Comparison of ENCODE assay signal across 28 cellular contexts in the genomic region with DNA sequence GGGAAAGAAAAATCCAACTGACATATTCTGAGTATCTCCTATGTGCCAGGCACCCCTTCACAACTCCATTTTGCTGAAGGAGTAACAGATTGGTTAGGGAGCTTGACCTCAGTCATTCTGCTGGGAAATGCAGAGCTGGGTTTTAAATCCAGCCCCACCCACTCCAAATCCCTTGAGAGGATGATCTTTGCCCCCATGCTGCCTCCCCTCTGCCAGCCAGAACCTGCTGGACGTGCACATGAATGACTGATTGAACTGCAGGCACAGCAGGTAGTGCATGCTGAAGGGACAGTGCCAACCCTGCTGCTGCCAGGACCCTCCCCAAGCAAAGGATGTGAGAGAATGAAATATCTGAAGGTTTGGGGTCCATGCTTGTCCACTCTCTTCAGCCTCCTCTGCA.
"Had no signal": no experiment of that assay in that cellular context is flagged by ENCODE, and none has a peak within 500 bp of the region (broad histone marks: within the 10 kb centered on the region; RNA-seq: fewer than 3 reads in every experiment).

No MANE protein-coding gene starts in this region.

- ATAC-seq: mucosa of descending colon; naive thymus-derived CD8-positive, alpha-beta T cell; sciatic nerve; stimulated activated effector memory CD8-positive, alpha-beta T cell treated with anti-CD3 and anti-CD28 coated beads, Interleukin-12 subunit alpha, Interleukin-12 subunit beta, amount 100 ng/mL, for 72 hours; upper lobe of right lung had no signal

- H3K4me1 Mint-ChIP-seq: immature natural killer cell; stimulated activated effector memory CD8-positive, alpha-beta T cell treated with anti-CD3 and anti-CD28 coated beads, Interleukin-12 subunit alpha, Interleukin-12 subunit beta, amount 100 ng/mL, for 72 hours had no signal

- FAIRE-seq: islet of Langerhans, kidney, urothelium cell line had no signal

- DNase-seq: hypothalamus; immature natural killer cell; kidney; left ventricle myocardium inferior; mesendoderm; midbrain; mucosa of descending colon; naive thymus-derived CD8-positive, alpha-beta T cell; ovary; spleen; stimulated activated CD4-positive, alpha-beta T cell treated with anti-CD3 and anti-CD28 coated beads, Interleukin-4, amount 100 ng/mL, for 24 hours; stimulated activated naive CD4-positive, alpha-beta T cell; tibial artery; trophoblast cell; upper lobe of right lung had no signal

- H3K9me3 Mint-ChIP-seq: immature natural killer cell; neural crest cell; stimulated activated effector memory CD8-positive, alpha-beta T cell treated with anti-CD3 and anti-CD28 coated beads, Interleukin-12 subunit alpha, Interleukin-12 subunit beta, amount 100 ng/mL, for 72 hours; stimulated activated naive CD8-positive, alpha-beta T cell treated with anti-CD3 and anti-CD28 coated beads, Interleukin-15, Interleukin-2, amounts not matched to agents 100 ng/mL and 50 ng/mL, for 24 hours had no signal

- H3K4me3 Mint-ChIP-seq: immature natural killer cell; naive thymus-derived CD8-positive, alpha-beta T cell; nephron; neural crest cell; stimulated activated effector memory CD8-positive, alpha-beta T cell treated with anti-CD3 and anti-CD28 coated beads, Interleukin-12 subunit alpha, Interleukin-12 subunit beta, amount 100 ng/mL, for 72 hours; stimulated activated naive CD8-positive, alpha-beta T cell treated with anti-CD3 and anti-CD28 coated beads, Interleukin-15, Interleukin-2, amounts not matched to agents 100 ng/mL and 50 ng/mL, for 24 hours had no signal

- H3K4me1 ChIP-seq: tibial artery, upper lobe of right lung had no signal

- H3K9me3 ChIP-seq: left ventricle myocardium inferior, mucosa of descending colon, ovary, right atrium auricular region, spleen, suprapubic skin, thoracic aorta, tibial artery, upper lobe of right lung had no signal

- H3K27ac ChIP-seq: left ventricle myocardium inferior, ovary, right atrium auricular region, skin epidermis, spleen, suprapubic skin, thoracic aorta, tibial artery, upper lobe of right lung had no signal

- H3K27ac Mint-ChIP-seq: immature natural killer cell; nephron; progenitor cell of endocrine pancreas; stimulated activated effector memory CD8-positive, alpha-beta T cell treated with anti-CD3 and anti-CD28 coated beads, Interleukin-12 subunit alpha, Interleukin-12 subunit beta, amount 100 ng/mL, for 72 hours; stimulated activated naive CD8-positive, alpha-beta T cell treated with anti-CD3 and anti-CD28 coated beads, Interleukin-15, Interleukin-2, amounts not matched to agents 100 ng/mL and 50 ng/mL, for 24 hours had no signal

- H3K27me3 ChIP-seq: ovary, right atrium auricular region, tibial artery had no signal

- H3K27me3 Mint-ChIP-seq: stimulated activated naive CD8-positive, alpha-beta T cell treated with anti-CD3 and anti-CD28 coated beads, Interleukin-15, Interleukin-2, amounts not matched to agents 100 ng/mL and 50 ng/mL, for 24 hours had no signal

- H3K36me3 ChIP-seq: left ventricle myocardium inferior, ovary, right atrium auricular region, spleen, suprapubic skin, thoracic aorta, tibial artery, upper lobe of right lung had no signal

- H3K4me3 ChIP-seq: left ventricle myocardium inferior, lung, mucosa of descending colon, ovary, right atrium auricular region, skin epidermis, spleen, suprapubic skin, thoracic aorta, tibial artery, upper lobe of right lung had no signal

- H3K36me3 Mint-ChIP-seq: immature natural killer cell; naive thymus-derived CD8-positive, alpha-beta T cell; stimulated activated effector memory CD8-positive, alpha-beta T cell treated with anti-CD3 and anti-CD28 coated beads, Interleukin-12 subunit alpha, Interleukin-12 subunit beta, amount 100 ng/mL, for 72 hours had no signal
